8 cellular contexts compared by ENCODE assay signal in genomic region chr12:89353188-89353822, GRCh38. TPM values are rescaled to one million over a fixed set of nuclear protein-coding genes. Genes with fewer than 3 reads are reported as not detected.
DNase-seq lines count a peak whose midpoint lies in the region; ATAC-seq and TF ChIP-seq lines count a peak whose summit lies in the region.

No MANE protein-coding gene starts in this region.

- H3K9me3 ChIP-seq in AG04450 (ENCODE audit: control insufficient read depth, insufficient read depth, low read length), result no peaks in the 10 kb centered on the region; the same call in 1 of the 2 replicates

- DNase-seq in AG04450 (ENCODE audit: low read depth, low spot score), result no peak
- DNase-seq in NCI-H1092 treated with DMSO at 0.1 percent for 48 hours (lab: John Stamatoyannopoulos, UW), result peak; percentile 84
- peak; percentile 53 for DNase-seq in activated B cell treated with CpG ODN at 0.5 μM for 24 hours
- peak; percentile 52 for DNase-seq in dedifferentiated amniotic fluid mesenchymal stem cell (ENCODE audit: extremely low spot score)
- peak; percentile 71 to 76 for DNase-seq in left colon
- peak; percentile 69 for DNase-seq in stimulated activated CD4-positive, alpha-beta T cell treated with anti-CD3 and anti-CD28 coated beads, Interleukin-15, amount 100 ng/mL, for 24 hours

- no peaks in the 10 kb centered on the region for H3K9me3 Mint-ChIP-seq in activated B cell treated with CpG ODN at 0.5 μM for 24 hours

- H3K4me3 Mint-ChIP-seq in activated B cell treated with CpG ODN at 0.5 μM for 24 hours, result peak overlapping the region; percentile 84

- H3K27me3 ChIP-seq in AG04450 (ENCODE audit: control insufficient read depth, insufficient read depth, low read length), result no peaks in the 10 kb centered on the region

- H3K27ac ChIP-seq in AG04450 (ENCODE audit: low read depth, low read length), result peak overlapping the region; percentile 99

- no peaks in the 10 kb centered on the region for H3K27me3 Mint-ChIP-seq in activated B cell treated with CpG ODN at 0.5 μM for 24 hours

- POLR2A ChIA-PET in AG04450 (lab: Yijun Ruan, JAX) (interaction anchor here (0.7 to 4.5 kb wide), 5 partner anchors 18 to 98 kb away, joined by 3 to 41 read pairs (median 6); no protein-coding TSS in a partner anchor), activated B cell treated with CpG ODN at 0.5 μM for 24 hours (lab: Charles Lee) (interaction anchor here (2.4 kb wide), 1 partner anchor 172 kb away, joined by 11 read pairs; the partner anchor contains the start of genes GALNT4 and POC1B)

- H3K36me3 Mint-ChIP-seq in activated B cell treated with CpG ODN at 0.5 μM for 24 hours (ENCODE audit: low read depth), result peaks cover 8% of the 10 kb centered on the region

- H3K4me3 ChIP-seq in AG04450 (ENCODE audit: low read depth, low read length), result peak overlapping the region; percentile 98

- peak overlapping the region; percentile 75 for H3K27ac Mint-ChIP-seq in activated B cell treated with CpG ODN at 0.5 μM for 24 hours

- H3K4me1 Mint-ChIP-seq in activated B cell treated with CpG ODN at 0.5 μM for 24 hours, result peaks cover 57% of the 10 kb centered on the region

- TF ChIP-seq CTCF in AG04450 (IDR thresholded peaks at IDR 0.05; ENCODE audit: low read depth, low read length) (no peak), activated B cell treated with CpG ODN at 0.5 μM for 24 hours (IDR thresholded peaks at IDR 0.05) (no peak)

- intact Hi-C loops in activated B cell treated with CpG ODN at 0.5 μM for 24 hours (cut with micrococcal nuclease), result loop anchor here (2.0 to 10.0 kb wide), 6 partner anchors 303 to 1211 kb away; partner anchors contain the start of genes ATP2B1, CEP290 and TMTC3
- intact Hi-C loops in left colon (cut with DNase I, micrococcal nuclease), result no loop called here

- ATAC-seq in GM18907 (IDR thresholded peaks at IDR 0.05; ENCODE audit: unreplicated experiment) (peak; percentile 36), activated B cell treated with CpG ODN at 0.5 μM for 24 hours (ENCODE audit: low read depth) (peak; percentile 21), left colon (peak; percentile 56), HG03039 (IDR thresholded peaks at IDR 0.05; ENCODE audit: unreplicated experiment) (no peak)

- CTCF ChIA-PET in AG04450 (lab: Charles Lee) (interaction anchor here (4.2 to 7.3 kb wide), 2 partner anchors 107 to 335 kb away, joined by 36 to 48 read pairs; no protein-coding TSS in a partner anchor), activated B cell treated with CpG ODN at 0.5 μM for 24 hours (lab: Charles Lee) (interaction anchor here (1.1 to 1.5 kb wide), 2 partner anchors 108 to 302 kb away, joined by 4 to 5 read pairs; no protein-coding TSS in a partner anchor)

RNA-seq across cellular contexts. Expression of gene DUSP6, which starts 1.0 kb away (rescaled TPM):
- polyA plus RNA-seq in AG04450 (2011; rRNA removed), result 27.9 and 32.0 TPM in 2 replicates
- polyA minus RNA-seq in AG04450 (2011; rRNA and poly(A)+ RNA removed), result 59.0 and 104 TPM in 2 replicates
- total RNA-seq in activated B cell treated with CpG ODN at 0.5 μM for 24 hours (1.6 and 1.8 TPM in 2 replicates), left colon (10 to 100 TPM; 58.8 to 82.3 TPM)

Comparison
In these comparisons a context has a peak if more than half of its experiments do, and no peak if none do; other contexts are left out.
1. RNA of gene DUSP6, which starts 1.0 kb away (total RNA-seq): 58.8 to 82.3 TPM in left colon; 1.6 to 1.8 TPM in activated B cell treated with CpG ODN at 0.5 μM for 24 hours; every median in the first group is over 10 times any median in the second.